8 cellular contexts compared by ENCODE assay signal in the genomic region with DNA sequence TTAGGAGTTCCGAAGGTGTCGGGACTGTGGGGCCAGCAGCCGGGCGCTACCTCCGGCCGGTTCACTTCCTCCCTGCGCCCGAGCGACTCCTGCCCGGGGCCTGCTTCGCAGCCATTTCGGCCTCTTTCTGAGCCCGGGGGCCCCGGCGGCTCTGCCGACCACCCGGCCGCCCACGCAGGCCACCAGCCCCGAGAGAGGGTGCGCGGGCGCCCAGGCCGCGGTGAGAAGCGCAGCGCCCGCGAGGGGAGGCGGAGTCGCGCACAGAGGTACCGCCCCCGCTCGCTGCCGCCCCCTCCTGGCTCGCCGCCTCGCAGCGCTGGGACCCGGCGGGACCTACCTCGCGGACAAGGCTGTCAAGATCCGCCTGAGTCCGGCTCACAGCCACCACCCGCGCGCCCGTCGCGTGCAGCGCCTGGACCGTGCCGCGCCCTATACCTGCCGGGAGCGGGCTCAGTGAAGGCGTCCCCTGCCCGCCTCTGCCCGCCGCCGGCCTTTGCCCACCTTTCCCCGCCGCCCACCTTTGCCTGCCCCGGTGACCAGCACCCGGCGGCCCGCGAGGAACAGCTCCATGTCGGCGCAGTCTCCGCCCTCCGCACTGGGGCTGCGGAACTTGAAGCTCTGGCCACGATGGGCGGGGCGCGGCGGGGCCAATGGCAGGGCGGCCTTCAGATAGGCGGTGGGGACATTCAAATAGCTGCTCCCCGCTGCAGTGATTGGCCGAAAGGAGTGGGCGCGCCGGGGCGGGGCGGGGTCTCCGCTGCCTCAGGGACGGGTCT. TPM values are rescaled to one million over a fixed set of nuclear protein-coding genes. Genes with fewer than 3 reads are reported as not detected.
DNase-seq lines count a peak whose midpoint lies in the region; ATAC-seq and TF ChIP-seq lines count a peak whose summit lies in the region.

Gene DCXR (minus strand): TSS at position 585 of the 776 bp plus-strand sequence. CDS start 15 bp downstream, at position 570.

- peak; percentile 93 for TF ChIP-seq CTCF in GM10248 (IDR thresholded peaks at IDR 0.05; ENCODE audit: control extremely low read depth, extremely low read depth, low read depth, missing control alignments)

- DNase-seq in GM10248 (ENCODE audit: extremely low spot score) = peak; percentile 98
- peak; percentile 95 for DNase-seq in NCI-H1092 (lab: John Stamatoyannopoulos, UW)
- DNase-seq in germinal center (ENCODE audit: low spot score) = peak; percentile 97
- peak; percentile 95 for DNase-seq in occipital lobe (lab: John Stamatoyannopoulos, UW)

- no peaks in the 10 kb centered on the region for H3K9me3 Mint-ChIP-seq in activated naive CD4-positive, alpha-beta T cell treated with anti-CD3 and anti-CD28 coated beads, Interleukin-2, amount 50 U/mL, for 24 hours

- H3K36me3 Mint-ChIP-seq in activated naive CD4-positive, alpha-beta T cell treated with anti-CD3 and anti-CD28 coated beads, Interleukin-2, amount 50 U/mL, for 24 hours = no peaks in the 10 kb centered on the region

- H3K27ac ChIP-seq in temporal lobe (ENCODE audit: low read depth, low read length) = peak within 1 kb of the TSS; percentile 94

- peak within 1 kb of the TSS; percentile 86 for H3K27ac Mint-ChIP-seq in activated naive CD4-positive, alpha-beta T cell treated with anti-CD3 and anti-CD28 coated beads, Interleukin-2, amount 50 U/mL, for 24 hours

- peak; percentile 81 for ATAC-seq in HG02588 (IDR thresholded peaks at IDR 0.05; ENCODE audit: unreplicated experiment)
- ATAC-seq in SK-N-SH treated with all-trans-retinoic acid at 6 μM for 48 hours = peak; percentile 96

- no peaks in the 10 kb centered on the region for H3K27me3 Mint-ChIP-seq in activated naive CD4-positive, alpha-beta T cell treated with anti-CD3 and anti-CD28 coated beads, Interleukin-2, amount 50 U/mL, for 24 hours

- peak within 1 kb of the TSS; percentile 88 for H3K4me3 Mint-ChIP-seq in activated naive CD4-positive, alpha-beta T cell treated with anti-CD3 and anti-CD28 coated beads, Interleukin-2, amount 50 U/mL, for 24 hours

- H3K4me1 Mint-ChIP-seq in activated naive CD4-positive, alpha-beta T cell treated with anti-CD3 and anti-CD28 coated beads, Interleukin-2, amount 50 U/mL, for 24 hours = peaks cover 28% of the 10 kb centered on the region

- POLR2A ChIA-PET in GM10248 (lab: Yijun Ruan, JAX) = interaction anchor here (0.6 to 1.6 kb wide), 10 partner anchors 12 to 262 kb away, joined by 3 to 14 read pairs (median 4); partner anchors contain the start of genes CENPX, GPS1 and LRRC45

- CTCF ChIA-PET in GM10248 (lab: Yijun Ruan, JAX) = interaction anchor here (0.6 to 5.6 kb wide), 35 partner anchors 10 to 387 kb away, joined by 3 to 67 read pairs (median 3); partner anchors contain the start of genes CENPX, LRRC45 and PYCR1

TF ChIP-seq in SK-N-SH treated with all-trans-retinoic acid at 6 μM for 48 hours, 23 proteins besides CTCF, POLR2A, EP300 and RAD21:
- TF ChIP-seq TSHZ2 (CRISPR knock-in tag; IDR thresholded peaks at IDR 0.05) = peak; percentile 54; the same call in 1 of the 2 replicates
- TF ChIP-seq GLIS3 (CRISPR knock-in tag; IDR thresholded peaks at IDR 0.05) = no peak
- TF ChIP-seq ESRRG (CRISPR knock-in tag; IDR thresholded peaks at IDR 0.05) = no peak
- TF ChIP-seq TOX (CRISPR knock-in tag; IDR thresholded peaks at IDR 0.05; ENCODE audit: borderline replicate concordance) = no peak
- TF ChIP-seq, protein P1, sequence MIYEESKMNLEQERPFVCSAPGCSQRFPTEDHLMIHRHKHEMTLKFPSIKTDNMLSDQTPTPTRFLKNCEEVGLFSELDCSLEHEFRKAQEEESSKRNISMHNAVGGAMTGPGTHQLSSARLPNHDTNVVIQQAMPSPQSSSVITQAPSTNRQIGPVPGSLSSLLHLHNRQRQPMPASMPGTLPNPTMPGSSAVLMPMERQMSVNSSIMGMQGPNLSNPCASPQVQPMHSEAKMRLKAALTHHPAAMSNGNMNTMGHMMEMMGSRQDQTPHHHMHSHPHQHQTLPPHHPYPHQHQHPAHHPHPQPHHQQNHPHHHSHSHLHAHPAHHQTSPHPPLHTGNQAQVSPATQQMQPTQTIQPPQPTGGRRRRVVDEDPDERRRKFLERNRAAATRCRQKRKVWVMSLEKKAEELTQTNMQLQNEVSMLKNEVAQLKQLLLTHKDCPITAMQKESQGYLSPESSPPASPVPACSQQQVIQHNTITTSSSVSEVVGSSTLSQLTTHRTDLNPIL (CRISPR knock-in tag; IDR thresholded peaks at IDR 0.05; ENCODE audit: low read depth) = no peak
- TF ChIP-seq CSDC2 (CRISPR knock-in tag; IDR thresholded peaks at IDR 0.05) = no peak
- TF ChIP-seq ZFP3 (CRISPR knock-in tag; IDR thresholded peaks at IDR 0.05) = no peak
TF ChIP-seq in SK-N-SH treated with all-trans-retinoic acid at 6 μM for 48 hours: peak in this region for 1.

RNA-seq across cellular contexts. Expression of gene DCXR, which starts in this region (rescaled TPM):
- total RNA-seq in occipital lobe = 18.1 TPM
- 15.5 TPM for total RNA-seq in temporal lobe

Comparison
In these comparisons a context has a peak if more than half of its experiments do, and no peak if none do; other contexts are left out.
1. Peak in every context shown above with its lines: DNase-seq, ATAC-seq and H3K27ac ChIP-seq.